1 cellular context compared by ENCODE assay signal in the genomic region with DNA sequence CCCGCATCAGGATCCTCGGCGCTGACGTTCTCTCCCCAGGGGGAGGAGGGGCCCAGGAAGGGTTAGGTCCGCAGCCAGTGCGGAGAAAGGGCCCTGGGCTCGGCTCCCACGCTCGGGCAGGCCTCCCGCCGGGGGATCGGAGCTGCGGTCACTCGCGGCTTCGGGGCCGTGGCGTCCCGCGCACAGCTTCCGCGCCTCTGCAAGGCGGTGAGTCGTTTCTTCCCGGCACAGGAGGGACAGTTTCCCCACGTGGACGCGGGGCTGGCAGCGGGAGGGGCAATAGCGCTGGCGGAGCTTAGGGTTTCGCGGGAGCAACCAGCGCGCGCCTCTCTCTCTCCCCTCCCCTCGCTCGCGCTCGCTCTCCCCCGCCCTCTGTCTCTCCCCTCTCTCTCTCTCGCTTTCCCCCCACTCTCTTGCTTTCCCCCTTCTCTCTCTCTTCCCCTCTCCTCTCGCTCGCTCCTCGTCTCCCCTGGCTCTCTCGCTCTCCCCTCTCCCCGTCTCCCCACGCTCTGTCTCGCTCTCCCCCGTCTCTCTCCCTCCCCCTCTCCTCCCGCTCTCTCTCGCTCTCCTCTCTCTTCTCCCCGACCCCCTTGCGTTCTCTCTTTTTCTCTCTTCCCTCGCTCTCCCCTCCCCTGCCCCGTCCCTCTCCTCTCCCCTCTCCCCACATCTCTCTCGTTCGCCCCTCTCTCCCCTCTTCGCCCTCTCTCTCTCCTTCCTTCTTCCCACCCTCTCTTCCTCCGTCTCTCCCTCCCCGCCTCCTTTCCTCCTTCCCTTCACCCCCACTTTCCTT.
TF ChIP-seq lines count a peak whose summit lies in the region.

No MANE protein-coding gene starts in this region.

TF ChIP-seq in IMR-90, 13 proteins besides CTCF, POLR2A, EP300 and RAD21:
- TF ChIP-seq MAFK (IDR thresholded peaks at IDR 0.05; ENCODE audit: low read depth, low read length) (no peak), MAZ (IDR thresholded peaks at IDR 0.05; ENCODE audit: borderline replicate concordance, low read depth, low read length) (peak; percentile 69; the same call in 1 of the 2 replicates), RCOR1 (IDR thresholded peaks at IDR 0.05; ENCODE audit: insufficient replicate concordance, low read length) (peak; percentile 13), MXI1 (IDR thresholded peaks at IDR 0.05; ENCODE audit: borderline replicate concordance, low read depth, low read length) (peak; percentile 82; the same call in 1 of the 2 replicates)
- TF ChIP-seq, protein P1, sequence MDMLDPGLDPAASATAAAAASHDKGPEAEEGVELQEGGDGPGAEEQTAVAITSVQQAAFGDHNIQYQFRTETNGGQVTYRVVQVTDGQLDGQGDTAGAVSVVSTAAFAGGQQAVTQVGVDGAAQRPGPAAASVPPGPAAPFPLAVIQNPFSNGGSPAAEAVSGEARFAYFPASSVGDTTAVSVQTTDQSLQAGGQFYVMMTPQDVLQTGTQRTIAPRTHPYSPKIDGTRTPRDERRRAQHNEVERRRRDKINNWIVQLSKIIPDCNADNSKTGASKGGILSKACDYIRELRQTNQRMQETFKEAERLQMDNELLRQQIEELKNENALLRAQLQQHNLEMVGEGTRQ (IDR thresholded peaks at IDR 0.05; ENCODE audit: low read depth, low read length), result peak; percentile 36; the same call in 1 of the 2 replicates
TF ChIP-seq in IMR-90: peak in this region for 4.
